18 cellular contexts compared by ENCODE assay signal in genomic region chr11:109730669-109731068, GRCh38.
DNase-seq lines count a peak whose midpoint lies in the region; TF ChIP-seq lines count a peak whose summit lies in the region.
"Had no signal": no experiment of that assay in that cellular context is flagged by ENCODE, and none has a peak within 500 bp of the region (broad histone marks: within the 10 kb centered on the region; RNA-seq: fewer than 3 reads in every experiment).

No MANE protein-coding gene starts in this region.

- TF ChIP-seq EP300 in neural cell (conservative IDR thresholded peaks at IDR 0.05; ENCODE audit: poor library complexity, severe bottlenecking) (peak; percentile 68), sigmoid colon (IDR thresholded peaks at IDR 0.05) (no peak), ovary (IDR thresholded peaks at IDR 0.05) (no peak)

- H3K4me1 ChIP-seq in sigmoid colon (peaks cover 0 to 27% (median 20%) of the 10 kb centered on the region in 4 donors), ovary (ENCODE audit: insufficient read depth) (no peaks in the 10 kb centered on the region)
- H3K4me1 ChIP-seq: BLaER1, HAP-1 had no signal

- no peak overlapping the region for H2AFZ ChIP-seq in neural cell (ENCODE audit: low read depth, low read length)

- H3K36me3 ChIP-seq in neural cell (ENCODE audit: insufficient read depth, low read length) (no peaks in the 10 kb centered on the region), sigmoid colon (no peaks in the 10 kb centered on the region), ovary (no peaks in the 10 kb centered on the region)
- H3K36me3 ChIP-seq: BLaER1, HAP-1 had no signal

- no peak overlapping the region for H3K4me2 ChIP-seq in neural cell (ENCODE audit: low read length)
- H3K4me2 ChIP-seq: BLaER1 had no signal

- WGBS in sigmoid colon, 2 donors: 60 to 68% methylated on average over 2 of the region's 2 CpGs
- WGBS in ovary, 3 donors: 29 to 48% (median 35%) methylated on average over 2 of the region's 2 CpGs

- TF ChIP-seq POLR2A in sigmoid colon (IDR thresholded peaks at IDR 0.05): no peak
- TF ChIP-seq POLR2A in ovary (IDR thresholded peaks at IDR 0.05): no peak

- no peaks in the 10 kb centered on the region for H4K20me1 ChIP-seq in neural cell (ENCODE audit: insufficient read depth)
- H4K20me1 ChIP-seq: BLaER1 had no signal

- H3K27ac ChIP-seq in neural cell (ENCODE audit: low read length): peak overlapping the region; percentile 75
- H3K27ac ChIP-seq in sigmoid colon: no peak overlapping the region
- no peak overlapping the region for H3K27ac ChIP-seq in ovary
- H3K27ac ChIP-seq: 22Rv1, BLaER1, C4-2B had no signal

- H3K79me2 ChIP-seq in neural cell (replicated peaks; ENCODE audit: insufficient read depth, low read length): no peaks in the 10 kb centered on the region

- H3K27me3 ChIP-seq in neural cell (ENCODE audit: insufficient read depth, low read depth, low read length) (no peaks in the 10 kb centered on the region), sigmoid colon (no peaks in the 10 kb centered on the region), ovary (no peaks in the 10 kb centered on the region)
- H3K27me3 ChIP-seq: BLaER1 had no signal

- H3F3A ChIP-seq in neural cell (ENCODE audit: insufficient read depth, low read length, poor library complexity, severe bottlenecking): peaks cover 5% of the 10 kb centered on the region

- H3K4me3 ChIP-seq in neural cell (ENCODE audit: low read length) (peak overlapping the region; percentile 9), sigmoid colon (no peak overlapping the region), ovary (no peak overlapping the region)
- H3K4me3 ChIP-seq: BLaER1, HAP-1 had no signal

- TF ChIP-seq RAD21 in neural cell (conservative IDR thresholded peaks at IDR 0.05): no peak

- DNase-seq in NCI-H1417 (lab: John Stamatoyannopoulos, UW) (peak in 2 of 3 experiments; percentile 16 to 54), NCI-H1417 treated with DMSO at 0.1 percent for 48 hours (lab: John Stamatoyannopoulos, UW) (no peak), NCI-H69 (lab: John Stamatoyannopoulos, UW) (peak; percentile 94), sigmoid colon (no peak), ovary (no peak)
- no peak for DNase-seq in activated T-cell treated with anti-CD3 and anti-CD28 coated beads, Interleukin-2, amount 50 U/mL, for 1 hour
- DNase-seq: Caco-2; CD4-positive, CD25-positive, alpha-beta regulatory T cell; CD8-positive, alpha-beta T cell; DMS153; DND-41; GOT3; HFFc6 had no signal

- H3K9ac ChIP-seq in neural cell (ENCODE audit: low read length): peak overlapping the region; percentile 34
- H3K9ac ChIP-seq: BLaER1 had no signal

- no peaks in the 10 kb centered on the region for H3K9me2 ChIP-seq in neural cell (ENCODE audit: insufficient read depth, low read length)

- no peak for TF ChIP-seq CTCF in neural cell (IDR thresholded peaks at IDR 0.05; ENCODE audit: poor library complexity, severe bottlenecking)
- TF ChIP-seq CTCF in sigmoid colon (IDR thresholded peaks at IDR 0.05): no peak
- TF ChIP-seq CTCF in ovary (IDR thresholded peaks at IDR 0.05): no peak

- intact Hi-C loops in sigmoid colon (cut with DNase I) (no loop called here), ovary (cut with DNase I) (no loop called here)

- H3K9me3 ChIP-seq in neural cell (ENCODE audit: low read length) (no peaks in the 10 kb centered on the region), sigmoid colon (no peaks in the 10 kb centered on the region), ovary (no peaks in the 10 kb centered on the region)
- H3K9me3 ChIP-seq: BLaER1, Caco-2, HAP-1 had no signal

TF ChIP-seq in neural cell, 6 proteins besides CTCF, POLR2A, EP300 and RAD21:
- TF ChIP-seq SMC3 (conservative IDR thresholded peaks at IDR 0.05; ENCODE audit: poor library complexity) (no peak), POLR2AphosphoS5 (IDR thresholded peaks at IDR 0.05) (peak; percentile 48), MXI1 (conservative IDR thresholded peaks at IDR 0.05; ENCODE audit: poor library complexity, severe bottlenecking) (no peak), EZH2 (IDR thresholded peaks at IDR 0.05; ENCODE audit: borderline replicate concordance, insufficient read depth, low read length, poor library complexity, severe bottlenecking) (no peak)

Comparison
In these comparisons a context has a peak if more than half of its experiments do, and no peak if none do; other contexts are left out.
1. DNase-seq: peak in NCI-H1417 (2 of 3) and NCI-H69 (single experiment); none in NCI-H1417 treated with DMSO at 0.1 percent for 48 hours (single experiment), activated T-cell treated with anti-CD3 and anti-CD28 coated beads, Interleukin-2, amount 50 U/mL, for 1 hour (single experiment), sigmoid colon (single experiment) and ovary (0 of 5).